12 cellular contexts compared by ENCODE assay signal in genomic region chr17:40339068-40339699, GRCh38. TPM values are rescaled to one million over a fixed set of nuclear protein-coding genes. Genes with fewer than 3 reads are reported as not detected.
A peak's percentile ranks its signal among the peaks of the same experiment; 100 is the strongest.
DNase-seq lines count a peak whose midpoint lies in the region; ATAC-seq and TF ChIP-seq lines count a peak whose summit lies in the region.
"Had no signal": no experiment of that assay in that cellular context is flagged by ENCODE, and none has a peak within 500 bp of the region (broad histone marks: within the 10 kb centered on the region; RNA-seq: fewer than 3 reads in every experiment).

No MANE protein-coding gene starts in this region.

- H3K4me3 Mint-ChIP-seq in activated naive CD8-positive, alpha-beta T cell, result peak overlapping the region; percentile 2
- H3K4me3 Mint-ChIP-seq in activated naive CD8-positive, alpha-beta T cell treated with anti-CD3 and anti-CD28 coated beads, Interleukin-2, amount 50 U/mL, for 24 hours, result no peak overlapping the region
- H3K4me3 Mint-ChIP-seq in activated naive CD8-positive, alpha-beta T cell treated with anti-CD3 and anti-CD28 coated beads for 36 hours, result no peak overlapping the region
- peak overlapping the region; percentile 0 for H3K4me3 Mint-ChIP-seq in mesothelial cell of epicardium
- peak overlapping the region; percentile 5 for H3K4me3 Mint-ChIP-seq in type B pancreatic cell

- TF ChIP-seq CTCF in mesothelial cell of epicardium (IDR thresholded peaks at IDR 0.05; ENCODE audit: unreplicated experiment) (no peak), type B pancreatic cell (conservative IDR thresholded peaks at IDR 0.05) (no peak)

- peaks cover 5% of the 10 kb centered on the region for H3K36me3 Mint-ChIP-seq in activated naive CD8-positive, alpha-beta T cell
- peaks cover 11% of the 10 kb centered on the region for H3K36me3 Mint-ChIP-seq in activated naive CD8-positive, alpha-beta T cell treated with anti-CD3 and anti-CD28 coated beads, Interleukin-2, amount 50 U/mL, for 24 hours (ENCODE audit: low read depth)
- peaks cover 31% of the 10 kb centered on the region for H3K36me3 Mint-ChIP-seq in activated naive CD8-positive, alpha-beta T cell treated with anti-CD3 and anti-CD28 coated beads for 36 hours
- H3K36me3 Mint-ChIP-seq in mesothelial cell of epicardium (peaks cover 5% of the 10 kb centered on the region), type B pancreatic cell (peaks cover 8% of the 10 kb centered on the region)

- H3K27ac Mint-ChIP-seq in activated naive CD8-positive, alpha-beta T cell, result peak overlapping the region; percentile 58
- H3K27ac Mint-ChIP-seq in activated naive CD8-positive, alpha-beta T cell treated with anti-CD3 and anti-CD28 coated beads, Interleukin-2, amount 50 U/mL, for 24 hours, result no peak overlapping the region
- peak overlapping the region; percentile 73 for H3K27ac Mint-ChIP-seq in activated naive CD8-positive, alpha-beta T cell treated with anti-CD3 and anti-CD28 coated beads for 36 hours
- peak overlapping the region; percentile 80 for H3K27ac Mint-ChIP-seq in mesothelial cell of epicardium
- peak overlapping the region; percentile 45 for H3K27ac Mint-ChIP-seq in type B pancreatic cell

- DNase-seq in activated naive CD8-positive, alpha-beta T cell treated with anti-CD3 and anti-CD28 coated beads, Interleukin-2, amount 50 U/mL, for 24 hours, result no peak
- no peak for DNase-seq in activated naive CD8-positive, alpha-beta T cell treated with anti-CD3 and anti-CD28 coated beads for 36 hours
- no peak for DNase-seq in mesothelial cell of epicardium (ENCODE audit: low spot score in 2 of 2, unreplicated experiment in 2 of 2)
- DNase-seq in type B pancreatic cell (ENCODE audit: extremely low spot score, unreplicated experiment), result no peak
- no peak for DNase-seq in NOMO-1 treated with dmso at 0.1 percent for 144 hours (lab: John Stamatoyannopoulos, UW; ENCODE audit: unreplicated experiment)
- DNase-seq in NCI-H1694 (lab: John Stamatoyannopoulos, UW), result no peak
- DNase-seq in activated CD8-positive, alpha-beta memory T cell treated with anti-CD3 and anti-CD28 coated beads, Interleukin-2, amount 50 U/mL, for 48 hours, result no peak
- DNase-seq: NCI-H1436 treated with DMSO at 0.1 percent for 48 hours; stimulated activated CD4-positive, alpha-beta T cell treated with anti-CD3 and anti-CD28 coated beads, Interleukin-4, amount 100 ng/mL, for 1 hour; T1000 had no signal

- no peaks in the 10 kb centered on the region for H3K27me3 Mint-ChIP-seq in activated naive CD8-positive, alpha-beta T cell
- no peaks in the 10 kb centered on the region for H3K27me3 Mint-ChIP-seq in activated naive CD8-positive, alpha-beta T cell treated with anti-CD3 and anti-CD28 coated beads, Interleukin-2, amount 50 U/mL, for 24 hours
- no peaks in the 10 kb centered on the region for H3K27me3 Mint-ChIP-seq in activated naive CD8-positive, alpha-beta T cell treated with anti-CD3 and anti-CD28 coated beads for 36 hours
- no peaks in the 10 kb centered on the region for H3K27me3 Mint-ChIP-seq in mesothelial cell of epicardium (ENCODE audit: low read depth)
- H3K27me3 Mint-ChIP-seq in type B pancreatic cell, result no peaks in the 10 kb centered on the region

- no peaks in the 10 kb centered on the region for H3K9me3 Mint-ChIP-seq in activated naive CD8-positive, alpha-beta T cell (ENCODE audit: low read depth)
- H3K9me3 Mint-ChIP-seq in activated naive CD8-positive, alpha-beta T cell treated with anti-CD3 and anti-CD28 coated beads, Interleukin-2, amount 50 U/mL, for 24 hours, result no peaks in the 10 kb centered on the region
- no peaks in the 10 kb centered on the region for H3K9me3 Mint-ChIP-seq in activated naive CD8-positive, alpha-beta T cell treated with anti-CD3 and anti-CD28 coated beads for 36 hours
- H3K9me3 Mint-ChIP-seq in mesothelial cell of epicardium (no peaks in the 10 kb centered on the region), type B pancreatic cell (no peaks in the 10 kb centered on the region)

- no peak for ATAC-seq in activated naive CD8-positive, alpha-beta T cell treated with anti-CD3 and anti-CD28 coated beads, Interleukin-2, amount 50 U/mL, for 24 hours

- peaks cover 72% of the 10 kb centered on the region for H3K4me1 Mint-ChIP-seq in activated naive CD8-positive, alpha-beta T cell (ENCODE audit: low read depth)
- peaks cover 74% of the 10 kb centered on the region for H3K4me1 Mint-ChIP-seq in activated naive CD8-positive, alpha-beta T cell treated with anti-CD3 and anti-CD28 coated beads, Interleukin-2, amount 50 U/mL, for 24 hours
- peaks cover 55% of the 10 kb centered on the region for H3K4me1 Mint-ChIP-seq in activated naive CD8-positive, alpha-beta T cell treated with anti-CD3 and anti-CD28 coated beads for 36 hours
- H3K4me1 Mint-ChIP-seq in mesothelial cell of epicardium (peaks cover 53% of the 10 kb centered on the region), type B pancreatic cell (ENCODE audit: unreplicated experiment) (peaks cover 51% of the 10 kb centered on the region)

RNA-seq across cellular contexts. Expression of gene GJD3, which starts 25.4 kb away (rescaled TPM):
- total RNA-seq in activated naive CD8-positive, alpha-beta T cell treated with anti-CD3 and anti-CD28 coated beads for 36 hours, result not detected
- 0.27 TPM in 1 of 3 replicates, not detected in the others for total RNA-seq in mesothelial cell of epicardium
- total RNA-seq in type B pancreatic cell (ENCODE audit: low replicate concordance), result 0.36 and 0.43 TPM in 2 replicates
- total RNA-seq: kidney epithelial cell had no signal

RNA-seq across cellular contexts. Expression of gene RARA, which starts 30.2 kb away (rescaled TPM):
- total RNA-seq in activated naive CD8-positive, alpha-beta T cell treated with anti-CD3 and anti-CD28 coated beads for 36 hours, result 10 to 100 TPM; 31.2 to 33.3 TPM
- total RNA-seq in mesothelial cell of epicardium (74.0 to 80.8 TPM (median 79.6 TPM) in 3 replicates), type B pancreatic cell (ENCODE audit: low replicate concordance) (23.8 and 34.3 TPM in 2 replicates)

RNA-seq across cellular contexts. Expression of gene CDC6, which starts 51.5 kb away (rescaled TPM):
- total RNA-seq in activated naive CD8-positive, alpha-beta T cell treated with anti-CD3 and anti-CD28 coated beads for 36 hours, result 100 to 1,000 TPM; 144 to 149 TPM
- 16.4 to 18.9 TPM (median 16.8 TPM) in 3 replicates for total RNA-seq in mesothelial cell of epicardium
- 23.2 and 50.3 TPM in 2 replicates for total RNA-seq in type B pancreatic cell (ENCODE audit: low replicate concordance)

Comparison
In these comparisons a context has a peak if more than half of its experiments do, and no peak if none do; other contexts are left out.
1. H3K4me3 Mint-ChIP-seq: peak in activated naive CD8-positive, alpha-beta T cell (single experiment), mesothelial cell of epicardium (single experiment) and type B pancreatic cell (single experiment); none in activated naive CD8-positive, alpha-beta T cell treated with anti-CD3 and anti-CD28 coated beads, Interleukin-2, amount 50 U/mL, for 24 hours (single experiment) and activated naive CD8-positive, alpha-beta T cell treated with anti-CD3 and anti-CD28 coated beads for 36 hours (single experiment).